In the genomic region with DNA sequence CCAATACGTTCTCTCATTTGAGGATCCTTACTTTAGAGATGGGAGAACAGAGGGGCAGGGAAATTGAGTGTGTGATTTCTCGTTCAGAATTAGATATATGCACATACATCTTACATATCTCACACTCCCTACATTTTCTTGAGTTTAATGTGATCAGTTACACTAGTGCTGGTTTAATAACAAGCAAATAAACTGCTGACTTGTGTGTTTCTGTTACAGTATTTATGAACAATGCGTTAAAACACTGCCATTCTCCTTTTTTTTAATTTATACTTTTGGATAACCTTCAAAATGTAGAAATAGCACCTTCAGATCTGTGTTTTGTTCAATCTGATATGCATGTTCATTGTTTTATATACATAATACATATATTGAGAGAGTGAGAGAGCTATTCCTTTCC, we compare ENCODE assay signal across 24 cellular contexts.
"Had no signal": no experiment of that assay in that cellular context is flagged by ENCODE, and none has a peak within 500 bp of the region (broad histone marks: within the 10 kb centered on the region; RNA-seq: fewer than 3 reads in every experiment).

No MANE protein-coding gene starts in this region.

- H3K36me3 ChIP-seq: SJCRH30 had no signal

- ATAC-seq: Panc1, PC-3, Right ventricle myocardium inferior, SK-N-SH treated with all-trans-retinoic acid at 6 μM for 48 hours had no signal

- H3K27me3 ChIP-seq: SJCRH30 had no signal

- DNase-seq: Kasumi-1; MM.1S; NCI-H1092 treated with DMSO at 0.1 percent for 48 hours; NCI-H1436; NCI-H187; NCI-H2029; NCI-H2081 treated with DMSO at 0.1 percent for 48 hours; NCI-H2171; NCI-H226; NCI-H446; NCI-H510A; NCI-H524 treated with DMSO at 0.1 percent for 48 hours; NCI-H69; NCI-H774; NK-92 treated with Interleukin-12 subunit alpha and Interleukin-12 subunit beta, amount 100 ng/mL, for 24 hours; PC-3; SHP77 treated with DMSO at 0.1 percent for 48 hours; SJCRH30 had no signal

- H3K9me3 ChIP-seq: SJCRH30 had no signal

- H3K4me2 ChIP-seq: KMS-11 had no signal

- H3K4me3 ChIP-seq: SJCRH30 had no signal

- H3K9ac ChIP-seq: KMS-11 had no signal

- FAIRE-seq: HTR-8/SVneo had no signal

- H3K4me1 ChIP-seq: SJCRH30 had no signal

- H3K27ac ChIP-seq: HL-60, KMS-11, SJCRH30 had no signal
